1 cellular context compared by ENCODE assay signal in the genomic region with DNA sequence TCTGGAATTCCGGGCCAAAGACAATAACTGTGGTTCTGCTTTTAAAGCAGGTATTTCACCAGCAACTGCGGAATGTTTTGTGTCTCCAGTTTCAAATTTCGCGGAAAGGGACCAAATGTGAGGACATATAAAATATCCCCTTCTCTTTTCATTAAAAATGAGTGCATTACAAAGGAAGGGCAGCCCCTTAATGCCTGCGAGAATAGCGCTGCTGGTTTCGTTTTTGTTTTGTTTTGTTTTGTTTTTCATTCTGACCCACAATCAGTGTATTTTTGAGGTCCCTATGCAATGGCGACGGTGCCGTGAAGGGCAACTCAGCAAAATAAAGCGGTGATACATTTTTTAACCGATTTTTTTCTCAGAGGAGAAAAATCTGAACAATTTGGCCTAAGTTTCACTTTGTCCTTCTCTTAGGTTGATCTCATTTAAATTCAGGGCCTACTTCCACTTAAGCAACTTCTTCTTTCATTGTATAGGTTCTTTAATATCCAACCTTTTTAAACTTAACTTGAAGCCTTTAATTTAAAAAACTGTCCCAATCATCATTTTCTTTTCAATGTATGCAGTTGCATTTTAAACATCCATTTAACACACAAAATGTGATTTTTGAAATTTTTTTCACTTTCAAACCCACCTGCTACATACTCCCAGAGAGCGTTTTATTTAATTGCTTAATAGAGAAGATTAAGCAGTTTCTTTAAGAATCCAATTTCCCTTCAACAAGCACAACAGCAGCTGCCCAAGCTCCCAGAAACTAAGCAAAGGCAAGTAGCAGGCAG.
A peak's percentile ranks its signal among the peaks of the same experiment; 100 is the strongest.
TF ChIP-seq lines count a peak whose summit lies in the region.

No MANE protein-coding gene starts in this region.

TF ChIP-seq in H1, 55 proteins besides CTCF, POLR2A, EP300 and RAD21 (continued from another document):
- no peak for TF ChIP-seq SUZ12 (IDR thresholded peaks at IDR 0.05; ENCODE audit: low read length)
- TF ChIP-seq SP2 (IDR thresholded peaks at IDR 0.05; ENCODE audit: low read length): no peak
- no peak for TF ChIP-seq ASH2L (IDR thresholded peaks at IDR 0.05; ENCODE audit: low read length)
- TF ChIP-seq CREB1 (IDR thresholded peaks at IDR 0.05): no peak
- TF ChIP-seq, protein P1, sequence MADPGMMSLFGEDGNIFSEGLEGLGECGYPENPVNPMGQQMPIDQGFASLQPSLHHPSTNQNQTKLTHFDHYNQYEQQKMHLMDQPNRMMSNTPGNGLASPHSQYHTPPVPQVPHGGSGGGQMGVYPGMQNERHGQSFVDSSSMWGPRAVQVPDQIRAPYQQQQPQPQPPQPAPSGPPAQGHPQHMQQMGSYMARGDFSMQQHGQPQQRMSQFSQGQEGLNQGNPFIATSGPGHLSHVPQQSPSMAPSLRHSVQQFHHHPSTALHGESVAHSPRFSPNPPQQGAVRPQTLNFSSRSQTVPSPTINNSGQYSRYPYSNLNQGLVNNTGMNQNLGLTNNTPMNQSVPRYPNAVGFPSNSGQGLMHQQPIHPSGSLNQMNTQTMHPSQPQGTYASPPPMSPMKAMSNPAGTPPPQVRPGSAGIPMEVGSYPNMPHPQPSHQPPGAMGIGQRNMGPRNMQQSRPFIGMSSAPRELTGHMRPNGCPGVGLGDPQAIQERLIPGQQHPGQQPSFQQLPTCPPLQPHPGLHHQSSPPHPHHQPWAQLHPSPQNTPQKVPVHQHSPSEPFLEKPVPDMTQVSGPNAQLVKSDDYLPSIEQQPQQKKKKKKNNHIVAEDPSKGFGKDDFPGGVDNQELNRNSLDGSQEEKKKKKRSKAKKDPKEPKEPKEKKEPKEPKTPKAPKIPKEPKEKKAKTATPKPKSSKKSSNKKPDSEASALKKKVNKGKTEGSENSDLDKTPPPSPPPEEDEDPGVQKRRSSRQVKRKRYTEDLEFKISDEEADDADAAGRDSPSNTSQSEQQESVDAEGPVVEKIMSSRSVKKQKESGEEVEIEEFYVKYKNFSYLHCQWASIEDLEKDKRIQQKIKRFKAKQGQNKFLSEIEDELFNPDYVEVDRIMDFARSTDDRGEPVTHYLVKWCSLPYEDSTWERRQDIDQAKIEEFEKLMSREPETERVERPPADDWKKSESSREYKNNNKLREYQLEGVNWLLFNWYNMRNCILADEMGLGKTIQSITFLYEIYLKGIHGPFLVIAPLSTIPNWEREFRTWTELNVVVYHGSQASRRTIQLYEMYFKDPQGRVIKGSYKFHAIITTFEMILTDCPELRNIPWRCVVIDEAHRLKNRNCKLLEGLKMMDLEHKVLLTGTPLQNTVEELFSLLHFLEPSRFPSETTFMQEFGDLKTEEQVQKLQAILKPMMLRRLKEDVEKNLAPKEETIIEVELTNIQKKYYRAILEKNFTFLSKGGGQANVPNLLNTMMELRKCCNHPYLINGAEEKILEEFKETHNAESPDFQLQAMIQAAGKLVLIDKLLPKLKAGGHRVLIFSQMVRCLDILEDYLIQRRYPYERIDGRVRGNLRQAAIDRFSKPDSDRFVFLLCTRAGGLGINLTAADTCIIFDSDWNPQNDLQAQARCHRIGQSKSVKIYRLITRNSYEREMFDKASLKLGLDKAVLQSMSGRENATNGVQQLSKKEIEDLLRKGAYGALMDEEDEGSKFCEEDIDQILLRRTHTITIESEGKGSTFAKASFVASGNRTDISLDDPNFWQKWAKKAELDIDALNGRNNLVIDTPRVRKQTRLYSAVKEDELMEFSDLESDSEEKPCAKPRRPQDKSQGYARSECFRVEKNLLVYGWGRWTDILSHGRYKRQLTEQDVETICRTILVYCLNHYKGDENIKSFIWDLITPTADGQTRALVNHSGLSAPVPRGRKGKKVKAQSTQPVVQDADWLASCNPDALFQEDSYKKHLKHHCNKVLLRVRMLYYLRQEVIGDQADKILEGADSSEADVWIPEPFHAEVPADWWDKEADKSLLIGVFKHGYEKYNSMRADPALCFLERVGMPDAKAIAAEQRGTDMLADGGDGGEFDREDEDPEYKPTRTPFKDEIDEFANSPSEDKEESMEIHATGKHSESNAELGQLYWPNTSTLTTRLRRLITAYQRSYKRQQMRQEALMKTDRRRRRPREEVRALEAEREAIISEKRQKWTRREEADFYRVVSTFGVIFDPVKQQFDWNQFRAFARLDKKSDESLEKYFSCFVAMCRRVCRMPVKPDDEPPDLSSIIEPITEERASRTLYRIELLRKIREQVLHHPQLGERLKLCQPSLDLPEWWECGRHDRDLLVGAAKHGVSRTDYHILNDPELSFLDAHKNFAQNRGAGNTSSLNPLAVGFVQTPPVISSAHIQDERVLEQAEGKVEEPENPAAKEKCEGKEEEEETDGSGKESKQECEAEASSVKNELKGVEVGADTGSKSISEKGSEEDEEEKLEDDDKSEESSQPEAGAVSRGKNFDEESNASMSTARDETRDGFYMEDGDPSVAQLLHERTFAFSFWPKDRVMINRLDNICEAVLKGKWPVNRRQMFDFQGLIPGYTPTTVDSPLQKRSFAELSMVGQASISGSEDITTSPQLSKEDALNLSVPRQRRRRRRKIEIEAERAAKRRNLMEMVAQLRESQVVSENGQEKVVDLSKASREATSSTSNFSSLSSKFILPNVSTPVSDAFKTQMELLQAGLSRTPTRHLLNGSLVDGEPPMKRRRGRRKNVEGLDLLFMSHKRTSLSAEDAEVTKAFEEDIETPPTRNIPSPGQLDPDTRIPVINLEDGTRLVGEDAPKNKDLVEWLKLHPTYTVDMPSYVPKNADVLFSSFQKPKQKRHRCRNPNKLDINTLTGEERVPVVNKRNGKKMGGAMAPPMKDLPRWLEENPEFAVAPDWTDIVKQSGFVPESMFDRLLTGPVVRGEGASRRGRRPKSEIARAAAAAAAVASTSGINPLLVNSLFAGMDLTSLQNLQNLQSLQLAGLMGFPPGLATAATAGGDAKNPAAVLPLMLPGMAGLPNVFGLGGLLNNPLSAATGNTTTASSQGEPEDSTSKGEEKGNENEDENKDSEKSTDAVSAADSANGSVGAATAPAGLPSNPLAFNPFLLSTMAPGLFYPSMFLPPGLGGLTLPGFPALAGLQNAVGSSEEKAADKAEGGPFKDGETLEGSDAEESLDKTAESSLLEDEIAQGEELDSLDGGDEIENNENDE (IDR thresholded peaks at IDR 0.05; ENCODE audit: insufficient replicate concordance, low read length): peak; percentile 28
- TF ChIP-seq, protein P2, sequence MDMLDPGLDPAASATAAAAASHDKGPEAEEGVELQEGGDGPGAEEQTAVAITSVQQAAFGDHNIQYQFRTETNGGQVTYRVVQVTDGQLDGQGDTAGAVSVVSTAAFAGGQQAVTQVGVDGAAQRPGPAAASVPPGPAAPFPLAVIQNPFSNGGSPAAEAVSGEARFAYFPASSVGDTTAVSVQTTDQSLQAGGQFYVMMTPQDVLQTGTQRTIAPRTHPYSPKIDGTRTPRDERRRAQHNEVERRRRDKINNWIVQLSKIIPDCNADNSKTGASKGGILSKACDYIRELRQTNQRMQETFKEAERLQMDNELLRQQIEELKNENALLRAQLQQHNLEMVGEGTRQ (IDR thresholded peaks at IDR 0.05; ENCODE audit: low read length): no peak
- peak; percentile 60 for TF ChIP-seq TEAD4 (IDR thresholded peaks at IDR 0.05; ENCODE audit: low read depth, low read length)
- TF ChIP-seq GTF2F1 (IDR thresholded peaks at IDR 0.05; ENCODE audit: borderline replicate concordance, low read depth, low read length): no peak
- TF ChIP-seq GABPA (IDR thresholded peaks at IDR 0.05; ENCODE audit: borderline replicate concordance, insufficient read depth, low read length): no peak
- TF ChIP-seq SIX5 (IDR thresholded peaks at IDR 0.05; ENCODE audit: low read depth, low read length): no peak
